14 cellular contexts compared by ENCODE assay signal in genomic region chr2:79981316-79981715, GRCh38.
DNase-seq lines count a peak whose midpoint lies in the region; ATAC-seq lines count a peak whose summit lies in the region.
"Had no signal": no experiment of that assay in that cellular context is flagged by ENCODE, and none has a peak within 500 bp of the region (broad histone marks: within the 10 kb centered on the region; RNA-seq: fewer than 3 reads in every experiment).

No MANE protein-coding gene starts in this region.

- no peaks in the 10 kb centered on the region for H3K4me1 Mint-ChIP-seq in activated T-cell treated with anti-CD3 and anti-CD28 coated beads, Interleukin-2, amount 50 U/mL, for 24 hours (ENCODE audit: low read depth)
- H3K4me1 Mint-ChIP-seq: CD4-positive, alpha-beta memory T cell had no signal

- peak; percentile 17 for DNase-seq in Ammon's horn (ENCODE audit: low spot score)
- peak; percentile 45 for DNase-seq in medulla oblongata (ENCODE audit: extremely low spot score)
- DNase-seq in superior temporal gyrus (ENCODE audit: extremely low spot score), result peak; percentile 72
- no peak for DNase-seq in NCI-H69 (lab: John Stamatoyannopoulos, UW)
- no peak for DNase-seq in activated T-cell treated with anti-CD3 and anti-CD28 coated beads, Interleukin-2, amount 50 U/mL, for 24 hours
- DNase-seq: BE2C; CD4-positive, alpha-beta memory T cell; DMS79; H7 had no signal

- H3K27me3 Mint-ChIP-seq in activated T-cell treated with anti-CD3 and anti-CD28 coated beads, Interleukin-2, amount 50 U/mL, for 24 hours, result no peaks in the 10 kb centered on the region
- H3K27me3 Mint-ChIP-seq: CD4-positive, alpha-beta memory T cell had no signal

- H3K27ac ChIP-seq in cingulate gyrus (ENCODE audit: low read depth, low read length), result peak overlapping the region; percentile 51
- H3K27ac ChIP-seq: C4-2B had no signal

- ATAC-seq in HG03378 (IDR thresholded peaks at IDR 0.05; ENCODE audit: unreplicated experiment), result no peak
- ATAC-seq: GM12878, GM23338 had no signal

- no peaks in the 10 kb centered on the region for H3K36me3 Mint-ChIP-seq in activated T-cell treated with anti-CD3 and anti-CD28 coated beads, Interleukin-2, amount 50 U/mL, for 24 hours (ENCODE audit: low read depth)
- H3K36me3 Mint-ChIP-seq: CD4-positive, alpha-beta memory T cell had no signal

- H3K4me3 Mint-ChIP-seq in activated T-cell treated with anti-CD3 and anti-CD28 coated beads, Interleukin-2, amount 50 U/mL, for 24 hours, result no peak overlapping the region
- H3K4me3 Mint-ChIP-seq: CD4-positive, alpha-beta memory T cell; GM23338 had no signal

- peaks cover 2% of the 10 kb centered on the region for H3K9me3 Mint-ChIP-seq in activated T-cell treated with anti-CD3 and anti-CD28 coated beads, Interleukin-2, amount 50 U/mL, for 24 hours
- H3K9me3 Mint-ChIP-seq: GM23338 had no signal

- H3K27ac Mint-ChIP-seq in activated T-cell treated with anti-CD3 and anti-CD28 coated beads, Interleukin-2, amount 50 U/mL, for 24 hours, result no peak overlapping the region
- H3K27ac Mint-ChIP-seq: CD4-positive, alpha-beta memory T cell; GM23338 had no signal

Comparison
In these comparisons a context has a peak if more than half of its experiments do, and no peak if none do; other contexts are left out.
1. DNase-seq: peak in Ammon's horn (single experiment), medulla oblongata (single experiment) and superior temporal gyrus (single experiment); none in NCI-H69 (single experiment) and activated T-cell treated with anti-CD3 and anti-CD28 coated beads, Interleukin-2, amount 50 U/mL, for 24 hours (single experiment).